ENCODE assay signal across 17 cellular contexts in the genomic region with DNA sequence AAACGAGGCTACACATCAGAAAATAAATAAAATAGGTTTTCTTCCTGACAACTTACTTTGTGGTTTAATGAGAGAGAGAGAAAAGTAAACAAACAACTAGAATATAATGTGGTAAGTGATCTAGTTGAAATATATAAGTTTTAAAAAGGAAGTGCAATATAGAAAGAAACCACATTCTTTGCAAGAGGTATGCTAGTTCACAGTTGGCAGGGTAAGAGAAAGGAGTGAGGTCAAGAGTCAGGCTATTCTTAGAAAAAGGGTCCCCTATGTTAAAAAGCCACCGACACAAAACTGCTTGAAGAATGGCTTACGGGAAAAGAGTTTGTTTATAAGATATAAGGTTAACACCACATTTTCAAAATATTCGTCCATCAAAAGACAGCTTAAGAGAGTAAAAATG.
DNase-seq lines count a peak whose midpoint lies in the region; ATAC-seq and TF ChIP-seq lines count a peak whose summit lies in the region.
"Had no signal": no experiment of that assay in that cellular context is flagged by ENCODE, and none has a peak within 500 bp of the region (broad histone marks: within the 10 kb centered on the region; RNA-seq: fewer than 3 reads in every experiment).

No MANE protein-coding gene starts in this region.

- H3K27me3 Mint-ChIP-seq in nephron progenitor cell (ENCODE audit: low read depth, poor library complexity), result no peaks in the 10 kb centered on the region
- no peaks in the 10 kb centered on the region for H3K27me3 Mint-ChIP-seq in activated T-cell treated with anti-CD3 and anti-CD28 coated beads, Interleukin-2, amount 50 U/mL, for 24 hours
- H3K27me3 Mint-ChIP-seq: CD4-positive, CD25-positive, alpha-beta regulatory T cell; IgD-negative memory B cell had no signal

- peak; percentile 42 for ATAC-seq in GM18868 (IDR thresholded peaks at IDR 0.05; ENCODE audit: unreplicated experiment)
- ATAC-seq in GM21723 (IDR thresholded peaks at IDR 0.05; ENCODE audit: unreplicated experiment), result peak; percentile 44
- ATAC-seq in HG03280 (IDR thresholded peaks at IDR 0.05; ENCODE audit: unreplicated experiment), result peak; percentile 41
- no peak for ATAC-seq in GM21529 (IDR thresholded peaks at IDR 0.05; ENCODE audit: unreplicated experiment)

- no peaks in the 10 kb centered on the region for H3K36me3 ChIP-seq in ovary

- no peak overlapping the region for H3K27ac Mint-ChIP-seq in nephron progenitor cell
- no peak overlapping the region for H3K27ac Mint-ChIP-seq in activated T-cell treated with anti-CD3 and anti-CD28 coated beads, Interleukin-2, amount 50 U/mL, for 24 hours
- H3K27ac Mint-ChIP-seq: CD4-positive, CD25-positive, alpha-beta regulatory T cell; IgD-negative memory B cell had no signal

- no peaks in the 10 kb centered on the region for H3K9me3 ChIP-seq in ovary
- H3K9me3 ChIP-seq: SK-N-SH had no signal

- no peak for TF ChIP-seq EP300 in ovary (IDR thresholded peaks at IDR 0.05)

- H3K4me3 ChIP-seq in ovary, result no peak overlapping the region
- H3K4me3 ChIP-seq: PC-9 had no signal

- TF ChIP-seq CTCF in ovary (IDR thresholded peaks at IDR 0.05) (no peak), nephron progenitor cell (IDR thresholded peaks at IDR 0.05) (no peak)

- WGBS in ovary, 3 donors, result 50 to 72% (median 56%) methylated on average over 4 of the region's 4 CpGs

- intact Hi-C loops in ovary (cut with DNase I), result no loop called here

- H3K4me1 Mint-ChIP-seq in nephron progenitor cell, result no peaks in the 10 kb centered on the region
- no peaks in the 10 kb centered on the region for H3K4me1 Mint-ChIP-seq in activated T-cell treated with anti-CD3 and anti-CD28 coated beads, Interleukin-2, amount 50 U/mL, for 24 hours (ENCODE audit: low read depth)
- H3K4me1 Mint-ChIP-seq: CD4-positive, CD25-positive, alpha-beta regulatory T cell had no signal

- H3K9me3 Mint-ChIP-seq in nephron progenitor cell, result no peaks in the 10 kb centered on the region
- H3K9me3 Mint-ChIP-seq in activated T-cell treated with anti-CD3 and anti-CD28 coated beads, Interleukin-2, amount 50 U/mL, for 24 hours, result no peaks in the 10 kb centered on the region

- no peak overlapping the region for H3K27ac ChIP-seq in ovary
- H3K27ac ChIP-seq: PC-9 had no signal

- DNase-seq in iPS-NIHi11 (ENCODE audit: low spot score) (peak; percentile 4), ovary (no peak), nephron progenitor cell (no peak)
- DNase-seq in activated T-cell treated with anti-CD3 and anti-CD28 coated beads, Interleukin-2, amount 50 U/mL, for 24 hours, result no peak
- DNase-seq: CD4-positive, CD25-positive, alpha-beta regulatory T cell; DMS53; GOT3; NCI-H1436 treated with DMSO at 0.1 percent for 48 hours; NCI-H345; NCI-H526 treated with DMSO at 0.1 percent for 48 hours; PC-9; SK-N-SH had no signal

- no peaks in the 10 kb centered on the region for H3K4me1 ChIP-seq in ovary (ENCODE audit: insufficient read depth)

- no peaks in the 10 kb centered on the region for H3K36me3 Mint-ChIP-seq in nephron progenitor cell (ENCODE audit: low read depth)
- H3K36me3 Mint-ChIP-seq in activated T-cell treated with anti-CD3 and anti-CD28 coated beads, Interleukin-2, amount 50 U/mL, for 24 hours (ENCODE audit: low read depth), result no peaks in the 10 kb centered on the region
- H3K36me3 Mint-ChIP-seq: CD4-positive, CD25-positive, alpha-beta regulatory T cell; IgD-negative memory B cell had no signal

- no peak for TF ChIP-seq POLR2A in ovary (IDR thresholded peaks at IDR 0.05)

- H3K27me3 ChIP-seq in ovary, result no peaks in the 10 kb centered on the region

- no peak overlapping the region for H3K4me3 Mint-ChIP-seq in nephron progenitor cell
- no peak overlapping the region for H3K4me3 Mint-ChIP-seq in activated T-cell treated with anti-CD3 and anti-CD28 coated beads, Interleukin-2, amount 50 U/mL, for 24 hours
- H3K4me3 Mint-ChIP-seq: CD4-positive, CD25-positive, alpha-beta regulatory T cell; IgD-negative memory B cell had no signal
